8 cellular contexts compared by ENCODE assay signal in genomic region chr14:104708606-104709268, GRCh38. TPM values are rescaled to one million over a fixed set of nuclear protein-coding genes. Genes with fewer than 3 reads are reported as not detected.
DNase-seq lines count a peak whose midpoint lies in the region; ATAC-seq and TF ChIP-seq lines count a peak whose summit lies in the region.

No MANE protein-coding gene starts in this region.

- H3K4me1 Mint-ChIP-seq in CD14-positive monocyte, result peaks cover 1% of the 10 kb centered on the region

- H3K4me3 Mint-ChIP-seq in CD14-positive monocyte, result no peak overlapping the region

- no peak overlapping the region for H3K27ac Mint-ChIP-seq in CD14-positive monocyte

- no peak for DNase-seq in CD14-positive monocyte (ENCODE audit: low spot score)
- peak; percentile 19 for DNase-seq in NCI-H2171 (lab: John Stamatoyannopoulos, UW)
- DNase-seq in activated CD4-positive, alpha-beta T cell treated with anti-CD3 and anti-CD28 coated beads, Interleukin-2, amount 50 U/mL, for 1 hour, result peak; percentile 74
- peak; percentile 16 for DNase-seq in dedifferentiated amniotic fluid mesenchymal stem cell (ENCODE audit: extremely low spot score)
- peak; percentile 61 to 71 for DNase-seq in lung microvascular endothelial cell (ENCODE audit: low read depth in 2 of 2)
- DNase-seq in stimulated activated CD8-positive, alpha-beta memory T cell treated with anti-CD3 and anti-CD28 coated beads, Interleukin-4, amount 100 ng/mL, for 1 hour (ENCODE audit: low read depth in 2 of 2, low spot score in 1 of 2), result peak; percentile 38 to 52

- intact Hi-C loops in CD14-positive monocyte (cut with micrococcal nuclease), result loop anchor here (1.0 to 5.0 kb wide), 4 partner anchors 41 to 58 kb away; no protein-coding TSS in a partner anchor

- H3K9me3 Mint-ChIP-seq in CD14-positive monocyte, result no peaks in the 10 kb centered on the region

- H3K27me3 Mint-ChIP-seq in CD14-positive monocyte (ENCODE audit: low read depth in 3 of 3), result peaks cover 0 to 1% (median 0%) of the 10 kb centered on the region in 3 donors

- peak; percentile 98 for TF ChIP-seq CTCF in CD14-positive monocyte (IDR thresholded peaks at IDR 0.05)

- H3K36me3 Mint-ChIP-seq in CD14-positive monocyte, result peaks cover 11 to 27% of the 10 kb centered on the region in 2 donors

- ATAC-seq in GM21717 (IDR thresholded peaks at IDR 0.05; ENCODE audit: unreplicated experiment) (peak; percentile 60), HG03469 (IDR thresholded peaks at IDR 0.05; ENCODE audit: unreplicated experiment) (no peak)

RNA-seq across cellular contexts. Expression of gene ADSS1, which starts 15.3 kb away (rescaled TPM):
- polyA plus RNA-seq in CD14-positive monocyte, result under 1 TPM; 0.61 to 0.64 TPM
- total RNA-seq in lung microvascular endothelial cell, result 0.87 and 1.8 TPM in 2 replicates

RNA-seq across cellular contexts. Expression of gene INF2, which starts 19.3 kb away (rescaled TPM):
- polyA plus RNA-seq in CD14-positive monocyte, result 1 to 10 TPM; 2.9 to 3.8 TPM
- total RNA-seq in lung microvascular endothelial cell, result 22.2 and 23.2 TPM in 2 replicates

RNA-seq across cellular contexts. Expression of gene SIVA1, which starts 44.2 kb away (rescaled TPM):
- 100 to 1,000 TPM; 156 to 193 TPM for polyA plus RNA-seq in CD14-positive monocyte
- 77.4 and 82.3 TPM in 2 replicates for total RNA-seq in lung microvascular endothelial cell
